ENCODE assay signal across 9 cellular contexts in the genomic region with DNA sequence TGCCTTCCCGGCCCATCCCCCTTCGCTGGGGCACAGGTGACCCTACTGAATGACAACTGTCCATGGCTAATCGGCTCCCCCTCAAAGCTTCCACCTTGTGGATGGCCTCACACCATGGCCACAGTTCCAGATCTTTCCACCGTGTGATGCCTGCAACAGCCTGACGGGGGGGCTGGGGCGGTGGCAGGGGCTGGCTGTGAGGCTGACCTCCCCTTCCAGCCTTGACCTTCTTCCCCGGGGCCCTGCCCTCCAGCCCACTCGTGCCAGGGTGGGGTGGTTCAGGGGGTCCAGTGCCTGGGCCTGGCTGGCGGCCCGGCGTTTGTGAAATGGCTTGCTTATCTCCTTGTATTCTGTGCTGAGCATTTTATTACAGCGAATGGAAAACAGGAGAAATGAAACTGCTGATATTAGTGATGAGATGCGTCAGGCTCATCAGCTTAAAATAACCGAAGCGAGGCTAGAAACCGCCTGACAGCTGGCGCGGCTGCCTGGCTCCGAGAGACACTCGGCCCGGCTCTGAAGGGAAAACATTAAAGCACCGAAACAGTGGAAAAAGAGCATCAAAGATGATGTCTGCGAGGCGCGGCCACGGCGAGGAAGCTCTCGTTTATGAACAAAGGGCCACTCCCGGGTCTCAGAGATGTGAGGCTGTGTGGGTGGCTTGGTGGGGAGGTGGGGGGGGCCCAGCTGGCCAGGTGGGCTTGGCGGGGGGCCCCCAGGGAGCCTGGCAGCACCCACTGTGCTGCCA. TPM values are rescaled to one million over a fixed set of nuclear protein-coding genes. Genes with fewer than 3 reads are reported as not detected.
DNase-seq lines count a peak whose midpoint lies in the region; ATAC-seq and TF ChIP-seq lines count a peak whose summit lies in the region.
"Had no signal": no experiment of that assay in that cellular context is flagged by ENCODE, and none has a peak within 500 bp of the region (broad histone marks: within the 10 kb centered on the region; RNA-seq: fewer than 3 reads in every experiment).

No MANE protein-coding gene starts in this region.

- H3K4me3 Mint-ChIP-seq in activated T-cell treated with anti-CD3 and anti-CD28 coated beads, Interleukin-2, amount 50 U/mL, for 72 hours: peak overlapping the region; percentile 85 to 87
- no peak overlapping the region for H3K4me3 Mint-ChIP-seq in type B pancreatic cell

- H3K36me3 ChIP-seq in KOPT-K1 (ENCODE audit: insufficient read depth, low read length): no peaks in the 10 kb centered on the region

- DNase-seq in NCI-H82 (lab: John Stamatoyannopoulos, UW): peak; percentile 59
- no peak for DNase-seq in NCI-H82 treated with DMSO at 0.1 percent for 48 hours (lab: John Stamatoyannopoulos, UW; ENCODE audit: unreplicated experiment)
- DNase-seq in activated T-cell treated with anti-CD3 and anti-CD28 coated beads, Interleukin-2, amount 50 U/mL, for 72 hours: peak; percentile 58 to 71
- peak; percentile 80 for DNase-seq in left cardiac atrium
- DNase-seq in stimulated activated CD4-positive, alpha-beta T cell treated with anti-CD3 and anti-CD28 coated beads, Interleukin-12 subunit alpha, Interleukin-12 subunit beta, amount 100 ng/mL, for 24 hours (ENCODE audit: low read depth in 2 of 2): peak; percentile 57 to 76
- DNase-seq in type B pancreatic cell (ENCODE audit: extremely low spot score, unreplicated experiment): no peak

- TF ChIP-seq CTCF in type B pancreatic cell (conservative IDR thresholded peaks at IDR 0.05): no peak

- H3K4me1 Mint-ChIP-seq in activated T-cell treated with anti-CD3 and anti-CD28 coated beads, Interleukin-2, amount 50 U/mL, for 72 hours (ENCODE audit: low read depth): peaks cover 73% of the 10 kb centered on the region
- H3K4me1 Mint-ChIP-seq in type B pancreatic cell (ENCODE audit: unreplicated experiment): peaks cover 3% of the 10 kb centered on the region

- peak overlapping the region; percentile 94 for H3K27ac Mint-ChIP-seq in activated T-cell treated with anti-CD3 and anti-CD28 coated beads, Interleukin-2, amount 50 U/mL, for 72 hours
- H3K27ac Mint-ChIP-seq in type B pancreatic cell: no peak overlapping the region

- ATAC-seq in activated T-cell treated with anti-CD3 and anti-CD28 coated beads, Interleukin-2, amount 50 U/mL, for 72 hours (replicated peaks in 1 of 2): peak; percentile 21 to 61
- peak; percentile 66 to 72 for ATAC-seq in left cardiac atrium
- no peak for ATAC-seq in HG02970 (IDR thresholded peaks at IDR 0.05; ENCODE audit: low FRiP score, unreplicated experiment)

- peaks cover 20% of the 10 kb centered on the region for H3K27me3 Mint-ChIP-seq in activated T-cell treated with anti-CD3 and anti-CD28 coated beads, Interleukin-2, amount 50 U/mL, for 72 hours (ENCODE audit: low read depth)
- peaks cover 7% of the 10 kb centered on the region for H3K27me3 Mint-ChIP-seq in type B pancreatic cell

- intact Hi-C loops in left cardiac atrium (cut with DNase I): loop anchor here in 1 of 2 donors (5.0 kb wide), 1 partner anchor 122 kb away; no protein-coding TSS in a partner anchor

- H3K9me3 Mint-ChIP-seq in activated T-cell treated with anti-CD3 and anti-CD28 coated beads, Interleukin-2, amount 50 U/mL, for 72 hours: peaks cover 7 to 11% of the 10 kb centered on the region in 2 donors
- H3K9me3 Mint-ChIP-seq in type B pancreatic cell: peaks cover 5% of the 10 kb centered on the region

- no peaks in the 10 kb centered on the region for H3K9me3 ChIP-seq in KOPT-K1 (ENCODE audit: insufficient read depth, low read length, poor library complexity, severe bottlenecking)

- peaks cover 5 to 11% of the 10 kb centered on the region in 2 donors for H3K36me3 Mint-ChIP-seq in activated T-cell treated with anti-CD3 and anti-CD28 coated beads, Interleukin-2, amount 50 U/mL, for 72 hours (ENCODE audit: insufficient read depth in 2 of 2)
- H3K36me3 Mint-ChIP-seq in type B pancreatic cell: no peaks in the 10 kb centered on the region

- H3K27ac ChIP-seq in KOPT-K1 (ENCODE audit: low read depth, low read length, poor library complexity, severe bottlenecking): peak overlapping the region; percentile 95

RNA-seq across cellular contexts. Expression of gene PDCD1, which starts 0.9 kb away (rescaled TPM):
- total RNA-seq in activated T-cell treated with anti-CD3 and anti-CD28 coated beads, Interleukin-2, amount 50 U/mL, for 72 hours: 10 to 100 TPM; 15.7 to 23.0 TPM
- total RNA-seq in left cardiac atrium: 1 to 10 TPM; 1.2 to 1.5 TPM
- not detected in 2 replicates for total RNA-seq in type B pancreatic cell (ENCODE audit: low replicate concordance)
- total RNA-seq: Daoy had no signal

RNA-seq across cellular contexts. Expression of gene RTP5, which starts 9.9 kb away (rescaled TPM):
- total RNA-seq in activated T-cell treated with anti-CD3 and anti-CD28 coated beads, Interleukin-2, amount 50 U/mL, for 72 hours: under 1 TPM; 0.12 to 0.56 TPM
- total RNA-seq in left cardiac atrium: under 1 TPM in 1 of 2 donors, not detected in 1; 0.12 TPM
- total RNA-seq in type B pancreatic cell (ENCODE audit: low replicate concordance): not detected in 2 replicates
- total RNA-seq: Daoy had no signal

RNA-seq across cellular contexts. Expression of gene NEU4, which starts 50.6 kb away (rescaled TPM):
- total RNA-seq in activated T-cell treated with anti-CD3 and anti-CD28 coated beads, Interleukin-2, amount 50 U/mL, for 72 hours: 1 to 10 TPM in 1 of 2 donors, under 1 TPM in 1; 0.37 to 1.4 TPM
- under 1 TPM; 0.16 to 0.38 TPM for total RNA-seq in left cardiac atrium
- 0.19 and 0.51 TPM in 2 replicates for total RNA-seq in type B pancreatic cell (ENCODE audit: low replicate concordance)
- total RNA-seq: Daoy had no signal

Comparison
In these comparisons a context has a peak if more than half of its experiments do, and no peak if none do; other contexts are left out.
1. DNase-seq: peak in NCI-H82 (single experiment), activated T-cell treated with anti-CD3 and anti-CD28 coated beads, Interleukin-2, amount 50 U/mL, for 72 hours (2 of 2), left cardiac atrium (single experiment) and stimulated activated CD4-positive, alpha-beta T cell treated with anti-CD3 and anti-CD28 coated beads, Interleukin-12 subunit alpha, Interleukin-12 subunit beta, amount 100 ng/mL, for 24 hours (2 of 2); none in NCI-H82 treated with DMSO at 0.1 percent for 48 hours (single experiment) and type B pancreatic cell (single experiment).
2. RNA of gene PDCD1, which starts 0.9 kb away (total RNA-seq): 15.7 to 23.0 TPM in activated T-cell treated with anti-CD3 and anti-CD28 coated beads, Interleukin-2, amount 50 U/mL, for 72 hours; 1.2 to 1.5 TPM in left cardiac atrium and not detected in type B pancreatic cell; every median in the first group is over 4 times any median in the second.